In the genomic region with DNA sequence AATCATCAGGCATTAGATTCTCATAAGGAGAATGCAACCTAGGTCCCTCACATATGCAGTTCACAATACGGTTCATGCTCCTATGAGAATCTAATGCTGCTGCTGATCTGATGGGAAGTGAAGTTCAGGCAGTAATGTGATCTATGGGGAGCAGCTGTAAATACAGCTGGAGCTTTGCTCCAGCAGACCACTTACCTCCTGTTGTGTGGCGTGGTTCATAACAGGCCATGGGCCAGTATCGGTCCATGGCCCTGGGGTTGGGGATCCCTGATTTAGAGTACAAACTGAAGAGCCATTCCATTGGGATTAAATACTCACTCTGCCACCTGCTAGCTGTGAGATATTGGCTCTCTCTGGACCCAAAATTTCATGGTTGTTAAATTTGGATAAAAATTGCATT, we compare ENCODE assay signal across 7 cellular contexts.
"Had no signal": no experiment of that assay in that cellular context is flagged by ENCODE, and none has a peak within 500 bp of the region (broad histone marks: within the 10 kb centered on the region; RNA-seq: fewer than 3 reads in every experiment).

No MANE protein-coding gene starts in this region.

- DNase-seq: IMR-90, KBM-7, KG1 had no signal

- H3K4me3 ChIP-seq: K562 had no signal

- H3K27ac ChIP-seq: HL-60, KMS-11 had no signal

- FAIRE-seq: HTR-8/SVneo had no signal

- H3K9ac ChIP-seq: KMS-11 had no signal

- ATAC-seq: K562 had no signal

- H3K4me2 ChIP-seq: KMS-11 had no signal
